14 cellular contexts compared by ENCODE assay signal in genomic region chr1:41535236-41535720, GRCh38. TPM values are rescaled to one million over a fixed set of nuclear protein-coding genes. Genes with fewer than 3 reads are reported as not detected.
"Had no signal": no experiment of that assay in that cellular context is flagged by ENCODE, and none has a peak within 500 bp of the region (broad histone marks: within the 10 kb centered on the region; RNA-seq: fewer than 3 reads in every experiment).

No MANE protein-coding gene starts in this region.

- H3K36me3 Mint-ChIP-seq: mesothelial cell of epicardium had no signal

- H3K9me3 ChIP-seq: colonic mucosa, heart right ventricle, upper lobe of left lung had no signal

- H3K27ac ChIP-seq: colonic mucosa, parathyroid adenoma, upper lobe of left lung had no signal

- H3K27me3 ChIP-seq: colonic mucosa, heart right ventricle, upper lobe of left lung had no signal

- H3K27ac Mint-ChIP-seq: activated T-helper 17 cell treated with anti-CD3 and anti-CD28 coated beads, Interleukin-2, amount 50 U/mL, for 72 hours; mesothelial cell of epicardium had no signal

- DNase-seq: colonic mucosa; effector CD4-positive, alpha-beta T cell; heart right ventricle; SIG-M5; stimulated activated CD4-positive, alpha-beta T cell treated with anti-CD3 and anti-CD28 coated beads, Interleukin-12 subunit alpha, Interleukin-12 subunit beta, amount 100 ng/mL, for 4 hours; stimulated activated naive CD4-positive, alpha-beta T cell treated with Interleukin-2 at 50 U/mL for 16 hours had no signal

- H3K4me1 ChIP-seq: parathyroid adenoma had no signal

- H3K9me3 Mint-ChIP-seq: activated T-helper 17 cell treated with anti-CD3 and anti-CD28 coated beads, Interleukin-2, amount 50 U/mL, for 72 hours; mesothelial cell of epicardium had no signal

- H3K4me3 Mint-ChIP-seq: activated T-helper 17 cell treated with anti-CD3 and anti-CD28 coated beads, Interleukin-2, amount 50 U/mL, for 72 hours; mesothelial cell of epicardium had no signal

- ATAC-seq: activated T-helper 17 cell treated with anti-CD3 and anti-CD28 coated beads, Interleukin-2, amount 50 U/mL, for 72 hours had no signal

- H3K36me3 ChIP-seq: colonic mucosa, heart right ventricle, upper lobe of left lung had no signal

- H3K4me3 ChIP-seq: colonic mucosa, heart right ventricle, upper lobe of left lung had no signal

- H3K27me3 Mint-ChIP-seq: activated T-helper 17 cell treated with anti-CD3 and anti-CD28 coated beads, Interleukin-2, amount 50 U/mL, for 72 hours had no signal

RNA-seq across cellular contexts. Expression of gene EDN2, which starts 50.8 kb away (rescaled TPM):
- total RNA-seq: activated T-helper 17 cell treated with anti-CD3 and anti-CD28 coated beads, Interleukin-2, amount 50 U/mL, for 72 hours; fibroblast of lung; frontal cortex; liver; myocyte had no signal
